In genomic region chr12:54279632-54280400, GRCh38 we compare ENCODE assay signal across 9 cellular contexts.
DNase-seq lines count a peak whose midpoint lies in the region; ATAC-seq, FAIRE-seq and TF ChIP-seq lines count a peak whose summit lies in the region.
"Had no signal": no experiment of that assay in that cellular context is flagged by ENCODE, and none has a peak within 500 bp of the region (broad histone marks: within the 10 kb centered on the region; RNA-seq: fewer than 3 reads in every experiment).

Gene CBX5 (minus strand): TSS chr12:54280122. CDS start chr12:54257650, 22,472 bp downstream.

- no peak within 1 kb of the TSS for H3K4me3 Mint-ChIP-seq in central memory CD8-positive, alpha-beta T cell
- H3K4me3 Mint-ChIP-seq: T-helper 1 cell treated with Interleukin-12 subunit alpha and Interleukin-12 subunit beta and Interleukin-4 antibody, amounts not matched to agents 30 μg/mL and 1 μg/mL, for 36 hours had no signal

- DNase-seq in AG09309 (ENCODE audit: low read depth) (peak; percentile 100), NCI-H345 (lab: John Stamatoyannopoulos, UW) (peak; percentile 99)
- peak; percentile 95 to 99 (median 98) for DNase-seq in activated CD4-positive, CD25-positive, alpha-beta regulatory T cell (lab: John Stamatoyannopoulos, UW)
- DNase-seq in central memory CD8-positive, alpha-beta T cell (ENCODE audit: low spot score in 2 of 2) = peak; percentile 99 to 100
- DNase-seq in stimulated activated CD4-positive, alpha-beta T cell treated with anti-CD3 and anti-CD28 coated beads, Interleukin-12 subunit alpha, Interleukin-12 subunit beta, amount 100 ng/mL, for 4 hours = peak; percentile 99

- H3K27me3 Mint-ChIP-seq in central memory CD8-positive, alpha-beta T cell = no peaks in the 10 kb centered on the region

- peak within 1 kb of the TSS; percentile 74 for H3K4me3 ChIP-seq in AG09309 (ENCODE audit: control insufficient read depth, low read depth, low read length)

- H3K4me1 Mint-ChIP-seq in central memory CD8-positive, alpha-beta T cell = peaks cover 59% of the 10 kb centered on the region

- TF ChIP-seq CTCF in AG09309 (IDR thresholded peaks at IDR 0.05; ENCODE audit: control insufficient read depth, insufficient read depth, low read depth, low read length, missing control alignments) = no peak

- H3K27ac Mint-ChIP-seq in central memory CD8-positive, alpha-beta T cell (ENCODE audit: low read depth) = no peak within 1 kb of the TSS
- H3K27ac Mint-ChIP-seq: T-helper 1 cell treated with Interleukin-12 subunit alpha and Interleukin-12 subunit beta and Interleukin-4 antibody, amounts not matched to agents 30 μg/mL and 1 μg/mL, for 36 hours had no signal

- FAIRE-seq in islet of Langerhans (lab: Jason Lieb, UNC) = peak; percentile 38

- peaks cover 11% of the 10 kb centered on the region for H3K36me3 Mint-ChIP-seq in central memory CD8-positive, alpha-beta T cell (ENCODE audit: insufficient read depth)

- H3K9me3 Mint-ChIP-seq in central memory CD8-positive, alpha-beta T cell = no peaks in the 10 kb centered on the region
- H3K9me3 Mint-ChIP-seq: T-helper 1 cell treated with Interleukin-12 subunit alpha and Interleukin-12 subunit beta and Interleukin-4 antibody, amounts not matched to agents 30 μg/mL and 1 μg/mL, for 36 hours had no signal

- ATAC-seq in GM19025 (IDR thresholded peaks at IDR 0.05; ENCODE audit: low read depth, unreplicated experiment) (peak; percentile 62), HG03280 (IDR thresholded peaks at IDR 0.05; ENCODE audit: unreplicated experiment) (peak; percentile 68)
- peak; percentile 74 for ATAC-seq in central memory CD8-positive, alpha-beta T cell (replicated peaks; ENCODE audit: extremely low read depth, poor library complexity, severe bottlenecking)

Comparison
In these comparisons a context has a peak if more than half of its experiments do, and no peak if none do; other contexts are left out.
1. Peak in every context shown above with its lines: DNase-seq, ATAC-seq and H3K4me3 ChIP-seq.